In the genomic region with DNA sequence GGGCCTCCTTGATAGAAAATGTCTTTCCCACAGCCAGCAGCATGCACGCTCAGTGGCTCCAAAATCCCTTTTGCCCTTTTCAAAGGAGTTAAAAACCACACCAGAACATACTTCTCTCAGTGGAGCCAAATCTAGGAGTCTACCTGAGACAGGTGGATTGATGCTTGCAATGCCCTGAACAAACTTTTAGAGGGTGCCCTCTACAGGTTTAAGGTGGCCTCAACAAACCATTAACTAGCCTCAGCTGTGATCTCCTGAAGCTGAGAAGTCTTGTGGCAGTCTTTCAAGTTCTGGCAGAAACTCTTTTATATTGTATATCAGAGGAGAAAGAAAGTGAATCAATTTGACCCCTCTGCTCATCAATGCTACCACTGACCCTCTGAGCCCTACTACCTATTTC, we compare ENCODE assay signal across 11 cellular contexts.
A peak's percentile ranks its signal among the peaks of the same experiment; 100 is the strongest.
DNase-seq lines count a peak whose midpoint lies in the region; ATAC-seq and TF ChIP-seq lines count a peak whose summit lies in the region.
"Had no signal": no experiment of that assay in that cellular context is flagged by ENCODE, and none has a peak within 500 bp of the region (broad histone marks: within the 10 kb centered on the region; RNA-seq: fewer than 3 reads in every experiment).

No MANE protein-coding gene starts in this region.

- no peaks in the 10 kb centered on the region for H4K20me1 ChIP-seq in H9 (ENCODE audit: control insufficient read depth, insufficient read depth, insufficient read length)

- no peaks in the 10 kb centered on the region for H3K36me3 ChIP-seq in RWPE2 (ENCODE audit: low read depth)
- H3K36me3 ChIP-seq: adrenal gland had no signal

- H3K9me3 Mint-ChIP-seq in H9: no peaks in the 10 kb centered on the region
- H3K9me3 Mint-ChIP-seq: memory B cell had no signal

- no peak overlapping the region for H3K4ac ChIP-seq in H9 (ENCODE audit: low read depth, low read length)

- H3K23ac ChIP-seq in H9 (ENCODE audit: insufficient read length, low read depth, low read length): no peak overlapping the region

- no peak overlapping the region for H2BK120ac ChIP-seq in H9 (ENCODE audit: low read depth, low read length, poor library complexity, severe bottlenecking)

- no peak overlapping the region for H3K4me3 Mint-ChIP-seq in H9
- H3K4me3 Mint-ChIP-seq: memory B cell had no signal

- H3K36me3 Mint-ChIP-seq in H9 (ENCODE audit: insufficient read depth in 1 of 3, low read depth in 3 of 3): no peaks in the 10 kb centered on the region

- H3K27ac Mint-ChIP-seq in H9: no peak overlapping the region
- H3K27ac Mint-ChIP-seq: memory B cell had no signal

- H4K91ac ChIP-seq in H9 (ENCODE audit: insufficient read length, low read depth, low read length): no peak overlapping the region

- no peaks in the 10 kb centered on the region for H3K27me3 Mint-ChIP-seq in H9 (ENCODE audit: low read depth)
- H3K27me3 Mint-ChIP-seq: memory B cell had no signal

- no peak overlapping the region for H2BK5ac ChIP-seq in H9 (ENCODE audit: insufficient read length, low read length)

- no peak overlapping the region for H3K18ac ChIP-seq in H9 (ENCODE audit: insufficient read length, low read depth, low read length)

- peak; percentile 73 for TF ChIP-seq CTCF in H9 (conservative IDR thresholded peaks at IDR 0.05)
- peak; percentile 45 for TF ChIP-seq CTCF in RWPE2 (IDR thresholded peaks at IDR 0.05; ENCODE audit: poor library complexity, severe bottlenecking)

- no peak overlapping the region for H4K5ac ChIP-seq in H9 (ENCODE audit: insufficient read length, low read depth, low read length)

- no peak overlapping the region for H2BK12ac ChIP-seq in H9 (ENCODE audit: insufficient read length, low read depth, low read length)

- H4K8ac ChIP-seq in H9 (replicated peaks; ENCODE audit: insufficient read length, low read depth, low read length): no peak overlapping the region

- H3K9me3 ChIP-seq in H9 (ENCODE audit: control insufficient read depth, low read depth, low read length) (no peaks in the 10 kb centered on the region), RWPE2 (ENCODE audit: severe bottlenecking) (no peaks in the 10 kb centered on the region)
- H3K9me3 ChIP-seq: adrenal gland had no signal

- no peak overlapping the region for H3K4me2 ChIP-seq in H9 (ENCODE audit: insufficient read depth, insufficient read length, low read length)

- DNase-seq in ELF-1 (ENCODE audit: low read depth, low spot score): peak; percentile 47
- DNase-seq in H9: no peak
- no peak for DNase-seq in RWPE2 (ENCODE audit: low spot score)
- peak; percentile 5 for DNase-seq in iris pigment epithelial cell (ENCODE audit: low read depth)
- DNase-seq in NCI-H187 (lab: John Stamatoyannopoulos, UW): no peak
- DNase-seq in RKO (ENCODE audit: low spot score): no peak
- DNase-seq in COR-L47 (lab: John Stamatoyannopoulos, UW): no peak
- DNase-seq: activated CD8-positive, alpha-beta memory T cell treated with anti-CD3 and anti-CD28 coated beads for 24 hours; adrenal gland had no signal

- H3K79me1 ChIP-seq in H9 (ENCODE audit: insufficient read depth, low read depth, low read length, poor library complexity, severe bottlenecking): no peaks in the 10 kb centered on the region

- H3K79me2 ChIP-seq in H9 (ENCODE audit: insufficient read depth, low read length): no peaks in the 10 kb centered on the region

- no peak overlapping the region for H3K4me3 ChIP-seq in RWPE2 (ENCODE audit: severe bottlenecking)
- H3K4me3 ChIP-seq: adrenal gland had no signal

- H3K23me2 ChIP-seq in H9 (ENCODE audit: insufficient read length, low read depth, low read length, poor library complexity, severe bottlenecking): no peaks in the 10 kb centered on the region

- WGBS in H9 (ENCODE audit: extremely low coverage, insufficient read length, low lambda C conversion rate): no CpG with 5 or more reads among the region's 1 CpG

- H3K27me3 ChIP-seq in H9 (ENCODE audit: insufficient read depth, low read length) (no peaks in the 10 kb centered on the region), RWPE2 (ENCODE audit: insufficient read depth, poor library complexity, severe bottlenecking) (no peaks in the 10 kb centered on the region)
- H3K27me3 ChIP-seq: adrenal gland had no signal

- H3K4me1 Mint-ChIP-seq in H9: peaks cover 2% of the 10 kb centered on the region in 2 experiments

- no peak overlapping the region for H3K14ac ChIP-seq in H9 (ENCODE audit: insufficient read depth, low read length)

- H3K27ac ChIP-seq in H9 (ENCODE audit: insufficient read length, low read depth, low read length) (no peak overlapping the region), RWPE2 (ENCODE audit: poor library complexity, severe bottlenecking) (no peak overlapping the region)
- H3K27ac ChIP-seq: adrenal gland, epithelial cell of prostate had no signal

- no peak overlapping the region for H3K9ac ChIP-seq in H9 (ENCODE audit: extremely low read depth, insufficient read length, low read length)

- H3K4me1 ChIP-seq in H9 (ENCODE audit: insufficient read depth, low read length) (no peaks in the 10 kb centered on the region), RWPE2 (ENCODE audit: insufficient read depth, poor library complexity, severe bottlenecking) (no peaks in the 10 kb centered on the region)
- H3K4me1 ChIP-seq: adrenal gland had no signal

- no peak overlapping the region for H3T11ph ChIP-seq in H9 (ENCODE audit: low read length)

- H2BK20ac ChIP-seq in H9 (ENCODE audit: low read depth, low read length, poor library complexity, severe bottlenecking): no peak overlapping the region

- H2AK5ac ChIP-seq in H9 (ENCODE audit: insufficient read length, low read length): no peak overlapping the region

- no peak overlapping the region for H3K56ac ChIP-seq in H9 (ENCODE audit: insufficient read length, low read depth, low read length)

- H2BK15ac ChIP-seq in H9 (ENCODE audit: low read depth, low read length): no peak overlapping the region

- no peak overlapping the region for H2AFZ ChIP-seq in H9 (ENCODE audit: low read length)

- ATAC-seq in RWPE2 (ENCODE audit: low read depth): no peak

Comparison
In these comparisons a context has a peak if more than half of its experiments do, and no peak if none do; other contexts are left out.
1. DNase-seq: peak in ELF-1 (single experiment) and iris pigment epithelial cell (single experiment); none in H9 (single experiment), RWPE2 (single experiment), NCI-H187 (0 of 2), RKO (single experiment) and COR-L47 (single experiment).